In the genomic region with DNA sequence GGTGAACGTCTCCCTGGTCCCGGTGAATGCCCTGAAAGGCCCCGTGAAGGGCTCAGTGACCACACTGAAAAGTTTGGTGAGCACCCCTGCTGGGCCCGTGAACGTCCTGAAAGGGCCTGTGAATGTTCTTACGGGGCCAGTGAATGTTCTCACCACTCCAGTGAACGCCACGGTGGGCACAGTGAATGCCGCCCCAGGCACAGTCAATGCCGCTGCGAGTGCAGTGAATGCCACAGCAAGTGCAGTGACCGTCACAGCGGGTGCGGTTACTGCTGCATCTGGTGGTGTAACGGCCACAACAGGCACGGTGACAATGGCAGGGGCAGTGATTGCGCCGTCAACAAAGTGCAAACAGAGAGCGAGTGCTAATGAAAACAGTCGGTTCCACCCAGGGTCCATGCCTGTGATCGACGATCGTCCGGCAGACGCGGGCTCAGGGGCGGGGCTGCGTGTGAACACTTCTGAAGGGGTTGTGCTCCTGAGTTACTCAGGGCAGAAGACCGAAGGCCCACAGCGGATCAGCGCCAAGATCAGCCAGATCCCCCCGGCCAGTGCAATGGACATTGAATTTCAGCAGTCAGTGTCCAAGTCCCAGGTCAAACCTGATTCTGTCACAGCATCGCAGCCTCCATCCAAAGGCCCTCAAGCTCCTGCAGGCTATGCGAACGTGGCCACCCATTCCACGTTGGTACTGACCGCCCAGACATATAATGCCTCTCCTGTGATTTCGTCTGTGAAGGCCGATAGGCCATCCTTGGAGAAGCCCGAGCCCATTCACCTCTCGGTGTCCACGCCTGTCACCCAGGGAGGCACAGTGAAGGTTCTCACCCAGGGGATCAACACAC, we compare ENCODE assay signal across 15 cellular contexts. TPM values are rescaled to one million over a fixed set of nuclear protein-coding genes. Genes with fewer than 3 reads are reported as not detected.
DNase-seq lines count a peak whose midpoint lies in the region; TF ChIP-seq lines count a peak whose summit lies in the region.
"Had no signal": no experiment of that assay in that cellular context is flagged by ENCODE, and none has a peak within 500 bp of the region (broad histone marks: within the 10 kb centered on the region; RNA-seq: fewer than 3 reads in every experiment).

No MANE protein-coding gene starts in this region.

- H3K79me1 ChIP-seq in H9 (ENCODE audit: insufficient read depth, low read depth, low read length, poor library complexity, severe bottlenecking): no peaks in the 10 kb centered on the region

- H3K14ac ChIP-seq in H9 (ENCODE audit: insufficient read depth, low read length): no peak overlapping the region

- H3K4me2 ChIP-seq in H9 (ENCODE audit: insufficient read depth, insufficient read length, low read length): no peak overlapping the region

- H2BK12ac ChIP-seq in H9 (ENCODE audit: insufficient read length, low read depth, low read length): no peak overlapping the region

- peaks cover 4% of the 10 kb centered on the region for H3K4me1 Mint-ChIP-seq in activated naive CD8-positive, alpha-beta T cell (ENCODE audit: low read depth)
- H3K4me1 Mint-ChIP-seq in activated naive CD8-positive, alpha-beta T cell treated with anti-CD3 and anti-CD28 coated beads for 36 hours: peaks cover 10% of the 10 kb centered on the region
- peaks cover 7% of the 10 kb centered on the region for H3K4me1 Mint-ChIP-seq in activated T-helper 1 cell treated with anti-CD3 and anti-CD28 coated beads, Interleukin-12 subunit alpha, Interleukin-12 subunit beta, Interleukin-2, Interleukin-4 antibody, amounts not matched to agents 30 ng/mL and 10 ng/mL and 1 ng/mL, durations not matched to agents 14 hours and 24 hours and 36 hours (ENCODE audit: low read depth)
- H3K4me1 Mint-ChIP-seq in H9: peaks cover 5 to 6% of the 10 kb centered on the region in 2 experiments

- WGBS in H9 (ENCODE audit: extremely low coverage, insufficient read length, low lambda C conversion rate): no CpG with 5 or more reads among the region's 42 CpGs

- no peak overlapping the region for H3K4me3 Mint-ChIP-seq in activated naive CD8-positive, alpha-beta T cell
- H3K4me3 Mint-ChIP-seq in activated naive CD8-positive, alpha-beta T cell treated with anti-CD3 and anti-CD28 coated beads for 36 hours: no peak overlapping the region
- H3K4me3 Mint-ChIP-seq in activated T-helper 1 cell treated with anti-CD3 and anti-CD28 coated beads, Interleukin-12 subunit alpha, Interleukin-12 subunit beta, Interleukin-2, Interleukin-4 antibody, amounts not matched to agents 30 ng/mL and 10 ng/mL and 1 ng/mL, durations not matched to agents 14 hours and 24 hours and 36 hours: no peak overlapping the region
- no peak overlapping the region; a peak in 1 of 5 replicates for H3K4me3 Mint-ChIP-seq in H9
- H3K4me3 Mint-ChIP-seq: CD8-positive, alpha-beta T cell had no signal

- no peaks in the 10 kb centered on the region for H3K9me3 Mint-ChIP-seq in activated naive CD8-positive, alpha-beta T cell (ENCODE audit: low read depth)
- H3K9me3 Mint-ChIP-seq in activated naive CD8-positive, alpha-beta T cell treated with anti-CD3 and anti-CD28 coated beads for 36 hours: no peaks in the 10 kb centered on the region
- no peaks in the 10 kb centered on the region for H3K9me3 Mint-ChIP-seq in activated T-helper 1 cell treated with anti-CD3 and anti-CD28 coated beads, Interleukin-12 subunit alpha, Interleukin-12 subunit beta, Interleukin-2, Interleukin-4 antibody, amounts not matched to agents 30 ng/mL and 10 ng/mL and 1 ng/mL, durations not matched to agents 14 hours and 24 hours and 36 hours
- no peaks in the 10 kb centered on the region for H3K9me3 Mint-ChIP-seq in H9
- H3K9me3 Mint-ChIP-seq: CD8-positive, alpha-beta T cell had no signal

- H3K9me3 ChIP-seq in H9 (ENCODE audit: control insufficient read depth, low read depth, low read length): no peaks in the 10 kb centered on the region
- H3K9me3 ChIP-seq: BE2C had no signal

- no peak overlapping the region for H3K56ac ChIP-seq in H9 (ENCODE audit: insufficient read length, low read depth, low read length)

- H4K91ac ChIP-seq in H9 (ENCODE audit: insufficient read length, low read depth, low read length): no peak overlapping the region

- no peaks in the 10 kb centered on the region for H3K23me2 ChIP-seq in H9 (ENCODE audit: insufficient read length, low read depth, low read length, poor library complexity, severe bottlenecking)

- no peak overlapping the region for H2BK15ac ChIP-seq in H9 (ENCODE audit: low read depth, low read length)

- no peak overlapping the region for H3T11ph ChIP-seq in H9 (ENCODE audit: low read length)

- H2AK5ac ChIP-seq in H9 (ENCODE audit: insufficient read length, low read length): no peak overlapping the region

- H2BK20ac ChIP-seq in H9 (ENCODE audit: low read depth, low read length, poor library complexity, severe bottlenecking): no peak overlapping the region

- no peaks in the 10 kb centered on the region for H4K20me1 ChIP-seq in H9 (ENCODE audit: control insufficient read depth, insufficient read depth, insufficient read length)

- no peaks in the 10 kb centered on the region for H3K36me3 Mint-ChIP-seq in activated naive CD8-positive, alpha-beta T cell
- peaks cover 51% of the 10 kb centered on the region for H3K36me3 Mint-ChIP-seq in activated naive CD8-positive, alpha-beta T cell treated with anti-CD3 and anti-CD28 coated beads for 36 hours
- H3K36me3 Mint-ChIP-seq in activated T-helper 1 cell treated with anti-CD3 and anti-CD28 coated beads, Interleukin-12 subunit alpha, Interleukin-12 subunit beta, Interleukin-2, Interleukin-4 antibody, amounts not matched to agents 30 ng/mL and 10 ng/mL and 1 ng/mL, durations not matched to agents 14 hours and 24 hours and 36 hours (ENCODE audit: low read depth): peaks cover 73% of the 10 kb centered on the region
- peaks cover 60 to 91% (median 87%) of the 10 kb centered on the region in 3 experiments for H3K36me3 Mint-ChIP-seq in H9 (ENCODE audit: insufficient read depth in 1 of 3, low read depth in 3 of 3)

- DNase-seq in activated naive CD8-positive, alpha-beta T cell treated with anti-CD3 and anti-CD28 coated beads for 36 hours: no peak
- DNase-seq in activated T-helper 1 cell treated with anti-CD3 and anti-CD28 coated beads, Interleukin-12 subunit alpha, Interleukin-12 subunit beta, Interleukin-2, Interleukin-4 antibody, amounts not matched to agents 30 ng/mL and 10 ng/mL and 1 ng/mL, durations not matched to agents 14 hours and 24 hours and 36 hours (ENCODE audit: low spot score): no peak
- peak; percentile 9 for DNase-seq in mucosa of gallbladder (ENCODE audit: low spot score)
- DNase-seq in medulla oblongata (ENCODE audit: extremely low spot score): no peak
- no peak for DNase-seq in H9
- no peak for DNase-seq in GM13976 (ENCODE audit: low spot score)
- DNase-seq: BE2C; CD8-positive, alpha-beta T cell; H7; Kasumi-1; NCI-H1417; NCI-H2029 treated with DMSO at 0.1 percent for 48 hours; NCI-H510A treated with DMSO at 0.1 percent for 48 hours; SHP77 treated with DMSO at 0.1 percent for 48 hours had no signal

- peak overlapping the region; percentile 70 for H3K27ac Mint-ChIP-seq in activated naive CD8-positive, alpha-beta T cell
- no peak overlapping the region for H3K27ac Mint-ChIP-seq in activated naive CD8-positive, alpha-beta T cell treated with anti-CD3 and anti-CD28 coated beads for 36 hours
- peak overlapping the region; percentile 7 for H3K27ac Mint-ChIP-seq in activated T-helper 1 cell treated with anti-CD3 and anti-CD28 coated beads, Interleukin-12 subunit alpha, Interleukin-12 subunit beta, Interleukin-2, Interleukin-4 antibody, amounts not matched to agents 30 ng/mL and 10 ng/mL and 1 ng/mL, durations not matched to agents 14 hours and 24 hours and 36 hours
- H3K27ac Mint-ChIP-seq in H9: no peak overlapping the region; a peak in 1 of 7 replicates

- no peak overlapping the region for H4K8ac ChIP-seq in H9 (replicated peaks; ENCODE audit: insufficient read length, low read depth, low read length)

- TF ChIP-seq CTCF in H9 (conservative IDR thresholded peaks at IDR 0.05) (no peak), GM13976 (IDR thresholded peaks at IDR 0.05; ENCODE audit: borderline replicate concordance, control extremely low read depth, extremely low read depth, insufficient read depth, missing control alignments) (no peak)

- no peaks in the 10 kb centered on the region for H3K27me3 Mint-ChIP-seq in activated naive CD8-positive, alpha-beta T cell
- H3K27me3 Mint-ChIP-seq in activated naive CD8-positive, alpha-beta T cell treated with anti-CD3 and anti-CD28 coated beads for 36 hours: no peaks in the 10 kb centered on the region
- no peaks in the 10 kb centered on the region for H3K27me3 Mint-ChIP-seq in activated T-helper 1 cell treated with anti-CD3 and anti-CD28 coated beads, Interleukin-12 subunit alpha, Interleukin-12 subunit beta, Interleukin-2, Interleukin-4 antibody, amounts not matched to agents 30 ng/mL and 10 ng/mL and 1 ng/mL, durations not matched to agents 14 hours and 24 hours and 36 hours (ENCODE audit: insufficient read depth)
- H3K27me3 Mint-ChIP-seq in H9 (ENCODE audit: low read depth): no peaks in the 10 kb centered on the region

- H4K5ac ChIP-seq in H9 (ENCODE audit: insufficient read length, low read depth, low read length): no peak overlapping the region

- no peak overlapping the region for H2BK120ac ChIP-seq in H9 (ENCODE audit: low read depth, low read length, poor library complexity, severe bottlenecking)

- H3K27ac ChIP-seq in H9 (ENCODE audit: insufficient read length, low read depth, low read length): no peak overlapping the region

- in situ Hi-C loops in GM13976 (cut with MboI; ENCODE audit: low sequenced_read_pairs, unreplicated experiment): no loop called here

- intact Hi-C loops in activated T-helper 1 cell treated with anti-CD3 and anti-CD28 coated beads, Interleukin-12 subunit alpha, Interleukin-12 subunit beta, Interleukin-2, Interleukin-4 antibody, amounts not matched to agents 30 ng/mL and 10 ng/mL and 1 ng/mL, durations not matched to agents 14 hours and 24 hours and 36 hours (cut with micrococcal nuclease): no loop called here

- no peak overlapping the region for H3K18ac ChIP-seq in H9 (ENCODE audit: insufficient read length, low read depth, low read length)

- H3K4ac ChIP-seq in H9 (ENCODE audit: low read depth, low read length): no peak overlapping the region

- no peaks in the 10 kb centered on the region for H3K4me1 ChIP-seq in H9 (ENCODE audit: insufficient read depth, low read length)
- H3K4me1 ChIP-seq: BE2C had no signal

- H3K27me3 ChIP-seq in H9 (ENCODE audit: insufficient read depth, low read length): no peaks in the 10 kb centered on the region
- H3K27me3 ChIP-seq: BE2C had no signal

- H2AFZ ChIP-seq in H9 (ENCODE audit: low read length): no peak overlapping the region

- no peaks in the 10 kb centered on the region for H3K79me2 ChIP-seq in H9 (ENCODE audit: insufficient read depth, low read length)

- no peak overlapping the region for H3K9ac ChIP-seq in H9 (ENCODE audit: extremely low read depth, insufficient read length, low read length)

- H3K23ac ChIP-seq in H9 (ENCODE audit: insufficient read length, low read depth, low read length): no peak overlapping the region

- H2BK5ac ChIP-seq in H9 (ENCODE audit: insufficient read length, low read length): no peak overlapping the region

RNA-seq across cellular contexts. Expression of a gene that starts 41.5 kb away (rescaled TPM):
- 10 to 100 TPM; 52.3 to 56.1 TPM for total RNA-seq in activated naive CD8-positive, alpha-beta T cell treated with anti-CD3 and anti-CD28 coated beads for 36 hours
- 62.6 and 68.8 TPM in 2 replicates for total RNA-seq in activated T-helper 1 cell treated with anti-CD3 and anti-CD28 coated beads, Interleukin-12 subunit alpha, Interleukin-12 subunit beta, Interleukin-2, Interleukin-4 antibody, amounts not matched to agents 30 ng/mL and 10 ng/mL and 1 ng/mL, durations not matched to agents 14 hours and 24 hours and 36 hours
- 41.3 TPM for total RNA-seq in mucosa of gallbladder
- total RNA-seq in H9 (2021): 16.5 and 16.7 TPM in 2 replicates

Comparison
In these comparisons a context has a peak if more than half of its experiments do, and no peak if none do; other contexts are left out.
1. H3K27ac Mint-ChIP-seq: peak in activated naive CD8-positive, alpha-beta T cell (single experiment) and activated T-helper 1 cell treated with anti-CD3 and anti-CD28 coated beads, Interleukin-12 subunit alpha, Interleukin-12 subunit beta, Interleukin-2, Interleukin-4 antibody, amounts not matched to agents 30 ng/mL and 10 ng/mL and 1 ng/mL, durations not matched to agents 14 hours and 24 hours and 36 hours (single experiment); none in activated naive CD8-positive, alpha-beta T cell treated with anti-CD3 and anti-CD28 coated beads for 36 hours (single experiment) and H9 (0 of 3).